6 cellular contexts compared by ENCODE assay signal in the genomic region with DNA sequence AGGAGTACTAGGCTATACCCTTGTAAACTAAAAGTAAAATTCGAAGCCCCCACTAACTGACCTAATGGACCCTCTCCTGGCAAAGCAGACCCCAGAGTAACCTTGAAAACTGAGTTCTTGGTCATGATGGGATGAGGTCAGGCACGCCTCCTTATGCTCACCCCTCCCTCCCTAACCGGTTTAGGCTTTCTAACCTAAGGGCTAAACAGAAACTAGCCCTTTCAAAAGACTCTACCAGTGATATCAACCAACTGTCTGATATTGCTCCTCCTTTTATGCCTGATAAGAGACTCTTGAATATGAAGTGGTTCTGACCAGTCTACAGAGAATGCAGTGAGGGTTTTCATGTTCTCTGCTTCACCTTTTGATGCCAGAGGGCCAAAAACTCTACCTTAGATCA.
"Had no signal": no experiment of that assay in that cellular context is flagged by ENCODE, and none has a peak within 500 bp of the region (broad histone marks: within the 10 kb centered on the region; RNA-seq: fewer than 3 reads in every experiment).

No MANE protein-coding gene starts in this region.

- H3K9ac ChIP-seq: GM23248, KMS-11 had no signal

- H2AFZ ChIP-seq: GM23248 had no signal

- H3K4me3 ChIP-seq: GM23248 had no signal

- H3K9me3 Mint-ChIP-seq: H9 had no signal

- H3K4me2 ChIP-seq: KMS-11 had no signal

- H3K27ac Mint-ChIP-seq: H9 had no signal

- DNase-seq: GM23248, H9, HCEC 1CT, IMR-90, KBM-7 had no signal

- H3K27ac ChIP-seq: GM23248, KMS-11 had no signal

- H3K4me3 Mint-ChIP-seq: H9 had no signal
